10 cellular contexts compared by ENCODE assay signal in the genomic region with DNA sequence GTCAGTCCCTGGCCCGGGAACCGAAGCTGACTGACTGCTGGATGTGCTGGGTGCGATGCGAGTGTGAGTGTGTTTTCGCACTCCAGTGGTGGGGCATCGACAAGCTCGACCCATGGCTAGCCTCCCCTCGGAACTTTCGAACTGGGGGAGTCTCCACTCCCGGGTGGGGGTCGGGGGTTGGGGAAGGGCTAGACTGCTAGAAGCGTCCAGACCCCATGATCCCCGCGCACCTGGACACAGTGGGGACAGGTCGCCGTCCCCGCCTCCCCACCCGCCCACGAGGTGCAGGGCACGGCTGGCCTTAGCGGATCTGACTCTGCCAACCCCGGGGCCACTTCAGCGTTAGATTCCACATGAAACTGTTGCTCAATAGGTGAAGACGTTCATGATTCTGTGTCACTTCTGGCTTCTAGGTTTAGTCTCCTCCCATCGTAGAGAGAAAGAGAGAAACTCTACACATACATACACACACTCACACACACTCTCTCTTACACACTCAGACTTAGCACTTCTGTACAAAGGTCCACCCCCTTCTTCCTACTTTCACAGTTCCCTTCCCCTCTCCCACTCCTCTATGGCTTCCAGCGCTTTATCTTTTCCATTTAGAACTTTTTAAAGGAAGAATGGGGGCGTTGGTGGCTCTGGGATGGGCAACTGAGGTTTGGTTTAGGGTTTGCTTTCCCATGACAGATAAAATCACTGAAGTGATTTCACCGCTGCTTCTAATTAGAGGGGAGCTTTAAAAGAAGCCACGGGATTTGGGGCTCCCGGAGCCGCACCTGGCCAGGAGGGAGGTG. TPM values are rescaled to one million over a fixed set of nuclear protein-coding genes. Genes with fewer than 3 reads are reported as not detected.
A peak's percentile ranks its signal among the peaks of the same experiment; 100 is the strongest.
DNase-seq lines count a peak whose midpoint lies in the region; ATAC-seq and TF ChIP-seq lines count a peak whose summit lies in the region.
"Had no signal": no experiment of that assay in that cellular context is flagged by ENCODE, and none has a peak within 500 bp of the region (broad histone marks: within the 10 kb centered on the region; RNA-seq: fewer than 3 reads in every experiment).

No MANE protein-coding gene starts in this region.

- no peaks in the 10 kb centered on the region for H3K9me3 ChIP-seq in PC-9 (ENCODE audit: insufficient read depth, low read depth)
- H3K9me3 ChIP-seq: gastrocnemius medialis had no signal

- H3K36me3 Mint-ChIP-seq in activated CD4-positive, alpha-beta memory T cell treated with anti-CD3 and anti-CD28 coated beads, Interleukin-2, amount 10 ng/mL, durations not matched to agents 7 days and 5 days (ENCODE audit: low read depth) = peaks cover 26% of the 10 kb centered on the region
- peaks cover 8% of the 10 kb centered on the region for H3K36me3 Mint-ChIP-seq in activated CD4-positive, alpha-beta memory T cell treated with anti-CD3 and anti-CD28 coated beads for 36 hours
- H3K36me3 Mint-ChIP-seq in glutamatergic neuron (ENCODE audit: unreplicated experiment) = no peaks in the 10 kb centered on the region
- peaks cover 11 to 22% of the 10 kb centered on the region in 2 donors for H3K36me3 Mint-ChIP-seq in stimulated activated naive B cell treated with anti-CD40 and anti-IgM and Interleukin-4, amounts not matched to agents 10 μg/mL and 1 μg/mL and 100 μg/mL, for 72 hours

- TF ChIP-seq CTCF in PC-9 (conservative IDR thresholded peaks at IDR 0.05) = no peak
- TF ChIP-seq CTCF in glutamatergic neuron (IDR thresholded peaks at IDR 0.05; ENCODE audit: partially characterized antibody, unreplicated experiment) = no peak

- peak overlapping the region; percentile 73 for H3K4me3 ChIP-seq in PC-9
- H3K4me3 ChIP-seq: gastrocnemius medialis had no signal

- H4K20me1 ChIP-seq in PC-9 (ENCODE audit: insufficient read depth) = no peaks in the 10 kb centered on the region

- peaks cover 11% of the 10 kb centered on the region for H3K4me1 Mint-ChIP-seq in activated CD4-positive, alpha-beta memory T cell treated with anti-CD3 and anti-CD28 coated beads, Interleukin-2, amount 10 ng/mL, durations not matched to agents 7 days and 5 days
- H3K4me1 Mint-ChIP-seq in activated CD4-positive, alpha-beta memory T cell treated with anti-CD3 and anti-CD28 coated beads for 36 hours (ENCODE audit: low read depth) = peaks cover 8% of the 10 kb centered on the region
- H3K4me1 Mint-ChIP-seq in glutamatergic neuron (ENCODE audit: low read depth, unreplicated experiment) = peaks cover 5% of the 10 kb centered on the region
- peaks cover 22 to 27% of the 10 kb centered on the region in 2 donors for H3K4me1 Mint-ChIP-seq in stimulated activated naive B cell treated with anti-CD40 and anti-IgM and Interleukin-4, amounts not matched to agents 10 μg/mL and 1 μg/mL and 100 μg/mL, for 72 hours

- H3K36me3 ChIP-seq in PC-9 (ENCODE audit: low read depth) = no peaks in the 10 kb centered on the region
- H3K36me3 ChIP-seq: gastrocnemius medialis had no signal

- TSS peak; percentile 38 for BruUV-seq in PC-9 (replicated peaks; lab: Mats Ljungman, UMichigan)

- DNase-seq in activated CD4-positive, alpha-beta memory T cell treated with anti-CD3 and anti-CD28 coated beads, Interleukin-2, amount 10 ng/mL, durations not matched to agents 7 days and 5 days = no peak
- DNase-seq in activated CD4-positive, alpha-beta memory T cell treated with anti-CD3 and anti-CD28 coated beads for 36 hours = no peak
- DNase-seq in PC-9 = peak; percentile 52 to 58
- no peak for DNase-seq in glutamatergic neuron
- DNase-seq in stimulated activated naive B cell treated with anti-CD40 and anti-IgM and Interleukin-4, amounts not matched to agents 10 μg/mL and 1 μg/mL and 100 μg/mL, for 72 hours = no peak
- no peak for DNase-seq in DMS53 treated with DMSO at 0.1 percent for 48 hours (lab: John Stamatoyannopoulos, UW; ENCODE audit: unreplicated experiment)
- no peak for DNase-seq in NCI-H226
- no peak for DNase-seq in NCI-H1930 (lab: John Stamatoyannopoulos, UW)
- DNase-seq: activated T-cell treated with anti-CD3 and anti-CD28 coated beads, Interleukin-2, amount 50 U/mL, for 1 hour; gastrocnemius medialis had no signal

- peaks cover 27% of the 10 kb centered on the region for H3K4me1 ChIP-seq in PC-9 (replicated peaks; ENCODE audit: insufficient read depth)

- peak overlapping the region; percentile 82 for H2AFZ ChIP-seq in PC-9

- peak overlapping the region; percentile 98 for H3K4me2 ChIP-seq in PC-9

- H3K79me2 ChIP-seq in PC-9 (ENCODE audit: low read depth) = peaks cover 37% of the 10 kb centered on the region

- no peaks in the 10 kb centered on the region for H3K27me3 ChIP-seq in PC-9 (ENCODE audit: insufficient read depth, low read depth)

- peaks cover 20% of the 10 kb centered on the region for H3F3A ChIP-seq in PC-9 (ENCODE audit: insufficient read depth, low read depth)

- no peaks in the 10 kb centered on the region for H3K9me3 Mint-ChIP-seq in activated CD4-positive, alpha-beta memory T cell treated with anti-CD3 and anti-CD28 coated beads, Interleukin-2, amount 10 ng/mL, durations not matched to agents 7 days and 5 days
- H3K9me3 Mint-ChIP-seq in activated CD4-positive, alpha-beta memory T cell treated with anti-CD3 and anti-CD28 coated beads for 36 hours = peaks cover 3% of the 10 kb centered on the region
- H3K9me3 Mint-ChIP-seq in glutamatergic neuron (ENCODE audit: unreplicated experiment) = no peaks in the 10 kb centered on the region
- peaks cover 9 to 10% of the 10 kb centered on the region in 2 donors for H3K9me3 Mint-ChIP-seq in stimulated activated naive B cell treated with anti-CD40 and anti-IgM and Interleukin-4, amounts not matched to agents 10 μg/mL and 1 μg/mL and 100 μg/mL, for 72 hours

- H3K4me3 Mint-ChIP-seq in activated CD4-positive, alpha-beta memory T cell treated with anti-CD3 and anti-CD28 coated beads, Interleukin-2, amount 10 ng/mL, durations not matched to agents 7 days and 5 days = no peak overlapping the region
- no peak overlapping the region for H3K4me3 Mint-ChIP-seq in activated CD4-positive, alpha-beta memory T cell treated with anti-CD3 and anti-CD28 coated beads for 36 hours
- peak overlapping the region; percentile 28 for H3K4me3 Mint-ChIP-seq in glutamatergic neuron (ENCODE audit: unreplicated experiment)
- H3K4me3 Mint-ChIP-seq in stimulated activated naive B cell treated with anti-CD40 and anti-IgM and Interleukin-4, amounts not matched to agents 10 μg/mL and 1 μg/mL and 100 μg/mL, for 72 hours = peak overlapping the region in 1 of 2 donors; percentile 36

- intact Hi-C loops in activated CD4-positive, alpha-beta memory T cell treated with anti-CD3 and anti-CD28 coated beads for 36 hours (cut with micrococcal nuclease) = no loop called here
- intact Hi-C loops in PC-9 (cut with micrococcal nuclease; ENCODE audit: unreplicated experiment) = loop anchor here (5.0 to 10.0 kb wide), 3 partner anchors 763 to 1015 kb away; no protein-coding TSS in a partner anchor

- POLR2A ChIA-PET in activated CD4-positive, alpha-beta memory T cell treated with anti-CD3 and anti-CD28 coated beads, Interleukin-2, amount 10 ng/mL, durations not matched to agents 7 days and 5 days (lab: Charles Lee) = no interaction called here
- POLR2A ChIA-PET in activated CD4-positive, alpha-beta memory T cell treated with anti-CD3 and anti-CD28 coated beads for 36 hours (lab: Charles Lee) = no interaction called here
- POLR2A ChIA-PET in PC-9 (lab: Charles Lee; ENCODE audit: unreplicated experiment) = interaction anchor here (0.6 to 0.9 kb wide), 8 partner anchors 16 to 1642 kb away, joined by 3 to 20 read pairs (median 6); a partner anchor contains a TSS

- peak overlapping the region; percentile 98 for H3K27ac ChIP-seq in PC-9
- H3K27ac ChIP-seq: gastrocnemius medialis had no signal

- H3K27ac Mint-ChIP-seq in activated CD4-positive, alpha-beta memory T cell treated with anti-CD3 and anti-CD28 coated beads, Interleukin-2, amount 10 ng/mL, durations not matched to agents 7 days and 5 days = peak overlapping the region; percentile 24
- H3K27ac Mint-ChIP-seq in activated CD4-positive, alpha-beta memory T cell treated with anti-CD3 and anti-CD28 coated beads for 36 hours = no peak overlapping the region
- H3K27ac Mint-ChIP-seq in glutamatergic neuron (ENCODE audit: unreplicated experiment) = no peak overlapping the region
- peak overlapping the region; percentile 59 for H3K27ac Mint-ChIP-seq in stimulated activated naive B cell treated with anti-CD40 and anti-IgM and Interleukin-4, amounts not matched to agents 10 μg/mL and 1 μg/mL and 100 μg/mL, for 72 hours

- no peak for ATAC-seq in stimulated activated naive B cell treated with anti-CD40 and anti-IgM and Interleukin-4, amounts not matched to agents 10 μg/mL and 1 μg/mL and 100 μg/mL, for 72 hours (replicated peaks)
- ATAC-seq: gastrocnemius medialis had no signal

- peaks cover 95% of the 10 kb centered on the region for H3K27me3 Mint-ChIP-seq in activated CD4-positive, alpha-beta memory T cell treated with anti-CD3 and anti-CD28 coated beads, Interleukin-2, amount 10 ng/mL, durations not matched to agents 7 days and 5 days
- H3K27me3 Mint-ChIP-seq in activated CD4-positive, alpha-beta memory T cell treated with anti-CD3 and anti-CD28 coated beads for 36 hours = peaks cover 86% of the 10 kb centered on the region
- H3K27me3 Mint-ChIP-seq in glutamatergic neuron (ENCODE audit: unreplicated experiment) = peaks cover 47% of the 10 kb centered on the region
- peaks cover 92 to 99% of the 10 kb centered on the region in 2 donors for H3K27me3 Mint-ChIP-seq in stimulated activated naive B cell treated with anti-CD40 and anti-IgM and Interleukin-4, amounts not matched to agents 10 μg/mL and 1 μg/mL and 100 μg/mL, for 72 hours

- H3K9me2 ChIP-seq in PC-9 (ENCODE audit: insufficient read depth) = no peaks in the 10 kb centered on the region

- CTCF ChIA-PET in activated CD4-positive, alpha-beta memory T cell treated with anti-CD3 and anti-CD28 coated beads, Interleukin-2, amount 10 ng/mL, durations not matched to agents 7 days and 5 days (lab: Charles Lee) = no interaction called here
- CTCF ChIA-PET in activated CD4-positive, alpha-beta memory T cell treated with anti-CD3 and anti-CD28 coated beads for 36 hours (lab: Charles Lee) = no interaction called here
- CTCF ChIA-PET in PC-9 (lab: Charles Lee) = interaction anchor here (0.7 to 1.6 kb wide), 3 partner anchors 10 to 1293 kb away, joined by 4 to 10 read pairs (median 8); no protein-coding TSS in a partner anchor

RNA-seq across cellular contexts. Expression of a gene that starts 5.1 kb away (rescaled TPM):
- under 1 TPM in 1 of 2 experiments, not detected in 1; 0.20 TPM for total RNA-seq in activated CD4-positive, alpha-beta memory T cell treated with anti-CD3 and anti-CD28 coated beads, Interleukin-2, amount 10 ng/mL, durations not matched to agents 7 days and 5 days
- total RNA-seq in activated CD4-positive, alpha-beta memory T cell treated with anti-CD3 and anti-CD28 coated beads for 36 hours = under 1 TPM in 1 of 2 experiments, not detected in 1; 0.21 TPM
- total RNA-seq in PC-9 (2021) = 37.0 and 43.8 TPM in 2 replicates
- total RNA-seq in glutamatergic neuron (ENCODE audit: unreplicated experiment) = 0.32 TPM
- total RNA-seq: gastrocnemius medialis had no signal

Comparison
In these comparisons a context has a peak if more than half of its experiments do, and no peak if none do; other contexts are left out.
1. H3K27ac Mint-ChIP-seq: peak in activated CD4-positive, alpha-beta memory T cell treated with anti-CD3 and anti-CD28 coated beads, Interleukin-2, amount 10 ng/mL, durations not matched to agents 7 days and 5 days (single experiment) and stimulated activated naive B cell treated with anti-CD40 and anti-IgM and Interleukin-4, amounts not matched to agents 10 μg/mL and 1 μg/mL and 100 μg/mL, for 72 hours (single experiment); none in activated CD4-positive, alpha-beta memory T cell treated with anti-CD3 and anti-CD28 coated beads for 36 hours (single experiment) and glutamatergic neuron (single experiment).
2. DNase-seq: peak in PC-9 (2 of 2); none in activated CD4-positive, alpha-beta memory T cell treated with anti-CD3 and anti-CD28 coated beads, Interleukin-2, amount 10 ng/mL, durations not matched to agents 7 days and 5 days (single experiment), activated CD4-positive, alpha-beta memory T cell treated with anti-CD3 and anti-CD28 coated beads for 36 hours (single experiment), glutamatergic neuron (single experiment), stimulated activated naive B cell treated with anti-CD40 and anti-IgM and Interleukin-4, amounts not matched to agents 10 μg/mL and 1 μg/mL and 100 μg/mL, for 72 hours (single experiment), DMS53 treated with DMSO at 0.1 percent for 48 hours (single experiment), NCI-H226 (single experiment) and NCI-H1930 (0 of 2).
3. RNA of a gene that starts 5.1 kb away (total RNA-seq): 37.0 to 43.8 TPM in PC-9; 0.32 TPM in glutamatergic neuron (single experiment), 0.20 TPM in activated CD4-positive, alpha-beta memory T cell treated with anti-CD3 and anti-CD28 coated beads, Interleukin-2, amount 10 ng/mL, durations not matched to agents 7 days and 5 days and 0.21 TPM in activated CD4-positive, alpha-beta memory T cell treated with anti-CD3 and anti-CD28 coated beads for 36 hours; every median in the first group is over 10 times any median in the second.